In genomic region chr7:12635830-12636229, GRCh38 we compare ENCODE assay signal across 9 cellular contexts. TPM values are rescaled to one million over a fixed set of nuclear protein-coding genes. Genes with fewer than 3 reads are reported as not detected.
A peak's percentile ranks its signal among the peaks of the same experiment; 100 is the strongest.
DNase-seq lines count a peak whose midpoint lies in the region; ATAC-seq, FAIRE-seq and TF ChIP-seq lines count a peak whose summit lies in the region.
"Had no signal": no experiment of that assay in that cellular context is flagged by ENCODE, and none has a peak within 500 bp of the region (broad histone marks: within the 10 kb centered on the region; RNA-seq: fewer than 3 reads in every experiment).

No MANE protein-coding gene starts in this region.

- no peak for FAIRE-seq in H1 (lab: Jason Lieb, UNC)
- FAIRE-seq: endothelial cell of umbilical vein had no signal

- no peak overlapping the region for H2BK5ac ChIP-seq in H1 (ENCODE audit: low read depth, low read length)

- no peak overlapping the region for H2AK5ac ChIP-seq in H1 (ENCODE audit: low read depth, low read length)

- H3K9ac ChIP-seq in H1 (replicated peaks in 1 of 4; ENCODE audit: extremely low read depth in 1 of 4, low read depth in 3 of 4, low read length in 3 of 4): no peak overlapping the region; a peak in 1 of 7 replicates

- DNase-seq in EL (peak; percentile 58), GM20000 (ENCODE audit: low spot score) (peak; percentile 7), H1 (ENCODE audit: low read depth in 1 of 2, low spot score in 2 of 2) (no peak), esophagus muscularis mucosa (ENCODE audit: extremely low spot score) (no peak), sigmoid colon (no peak), stomach (no peak)
- DNase-seq in activated CD8-positive, alpha-beta memory T cell treated with anti-CD3 and anti-CD28 coated beads, Interleukin-2, amount 50 U/mL, for 48 hours: no peak

- CTCF ChIA-PET in H1 (lab: Charles Lee; ENCODE audit: partially characterized antibody): interaction anchor here (0.7 to 4.5 kb wide), 10 partner anchors 9 to 626 kb away, joined by 3 to 21 read pairs (median 4); partner anchors contain the start of gene ARL4A

- no peak overlapping the region for H4K5ac ChIP-seq in H1 (ENCODE audit: insufficient read length, low read depth, low read length)

- H2BK20ac ChIP-seq in H1 (ENCODE audit: low read length): no peak overlapping the region

- WGBS in H1 (ENCODE audit: extremely low coverage in 1 of 2, insufficient coverage in 1 of 2, insufficient read length in 1 of 2, insufficient replicate concordance in 2 of 2, low coverage in 1 of 2, low lambda C conversion rate in 2 of 2, missing lambda C conversion rate in 1 of 2), 2 experiments: 87% methylated on average over 6 of the region's 6 CpGs; no CpG with 5 or more reads in 1 of the 2 experiments
- WGBS in esophagus muscularis mucosa: 71% methylated on average over 6 of the region's 6 CpGs
- WGBS in sigmoid colon, 2 donors: 8 to 26% methylated on average over 6 of the region's 6 CpGs
- WGBS in stomach, 5 donors: 20 to 46% (median 31%) methylated on average over 6 of the region's 6 CpGs

- H3K9me3 ChIP-seq in H1 (ENCODE audit: insufficient read depth in 2 of 2, low read depth in 1 of 2, low read length in 1 of 2): no peaks in the 10 kb centered on the region
- H3K9me3 ChIP-seq in esophagus muscularis mucosa: no peaks in the 10 kb centered on the region
- H3K9me3 ChIP-seq in sigmoid colon: no peaks in the 10 kb centered on the region
- H3K9me3 ChIP-seq in stomach: no peaks in the 10 kb centered on the region

- no peak overlapping the region for H3K4ac ChIP-seq in H1 (replicated peaks; ENCODE audit: insufficient read length, low read depth, low read length)

- no peak overlapping the region for H4K8ac ChIP-seq in H1 (ENCODE audit: extremely low read depth, insufficient read depth, low read length)

- H3K4me1 ChIP-seq in H1 (replicated peaks in 1 of 4; ENCODE audit: control insufficient read depth in 3 of 4, insufficient read depth in 4 of 4, low read length in 3 of 4) (no peaks in the 10 kb centered on the region), esophagus muscularis mucosa (peaks cover 0 to 27% (median 17%) of the 10 kb centered on the region in 4 donors), sigmoid colon (peaks cover 0 to 29% (median 5%) of the 10 kb centered on the region in 4 donors), stomach (peaks cover 12 to 23% (median 16%) of the 10 kb centered on the region in 4 donors)

- no peak overlapping the region for H3K27ac ChIP-seq in H1 (ENCODE audit: low read depth, low read length)
- H3K27ac ChIP-seq in esophagus muscularis mucosa (replicated peaks in 1 of 4): no peak overlapping the region
- no peak overlapping the region for H3K27ac ChIP-seq in sigmoid colon
- H3K27ac ChIP-seq in stomach: no peak overlapping the region

- no peak overlapping the region for H3K56ac ChIP-seq in H1 (replicated peaks; ENCODE audit: insufficient read length, low read depth, low read length)

- no peak overlapping the region for H3K23ac ChIP-seq in H1 (ENCODE audit: insufficient read length)

- no peaks in the 10 kb centered on the region for H3K27me3 ChIP-seq in H1 (replicated peaks in 1 of 4; ENCODE audit: control insufficient read depth in 3 of 4, extremely low read depth in 1 of 4, insufficient read depth in 3 of 4, low read length in 3 of 4)
- H3K27me3 ChIP-seq in esophagus muscularis mucosa: no peaks in the 10 kb centered on the region
- H3K27me3 ChIP-seq in sigmoid colon: no peaks in the 10 kb centered on the region
- H3K27me3 ChIP-seq in stomach: no peaks in the 10 kb centered on the region

- TF ChIP-seq RAD21 in H1 (IDR thresholded peaks at IDR 0.05 in 1 of 2, conservative IDR thresholded peaks at IDR 0.05 in 1 of 2; ENCODE audit: low read depth in 2 of 2, low read length in 2 of 2): no peak

- POLR2A ChIA-PET in H1 (lab: Charles Lee; ENCODE audit: partially characterized antibody): no interaction called here

- H3K18ac ChIP-seq in H1 (ENCODE audit: extremely low read depth, low read length): no peak overlapping the region

- H3K4me3 ChIP-seq in H1 (ENCODE audit: extremely low read depth in 1 of 4, insufficient read depth in 2 of 4, low read depth in 3 of 4, low read length in 4 of 4): no peak overlapping the region
- peak overlapping the region in 1 of 4 donors; percentile 6 for H3K4me3 ChIP-seq in esophagus muscularis mucosa
- no peak overlapping the region for H3K4me3 ChIP-seq in sigmoid colon
- peak overlapping the region in 2 of 4 donors; percentile 15 to 24 for H3K4me3 ChIP-seq in stomach

- no peaks in the 10 kb centered on the region for H4K20me1 ChIP-seq in H1 (replicated peaks in 1 of 2; ENCODE audit: control insufficient read depth in 1 of 2, insufficient read depth in 2 of 2, low read length in 2 of 2)

- TF ChIP-seq POLR2A in H1 (IDR thresholded peaks at IDR 0.05; ENCODE audit: control extremely low read depth in 1 of 2, low read depth in 2 of 2, low read length in 2 of 2) (no peak), esophagus muscularis mucosa (IDR thresholded peaks at IDR 0.05; ENCODE audit: low read depth) (no peak), sigmoid colon (IDR thresholded peaks at IDR 0.05) (no peak), stomach (IDR thresholded peaks at IDR 0.05) (no peak)

- H3K36me3 ChIP-seq in H1 (ENCODE audit: control insufficient read depth in 2 of 4, insufficient read depth in 4 of 4, low read length in 3 of 4) (no peaks in the 10 kb centered on the region), esophagus muscularis mucosa (no peaks in the 10 kb centered on the region), sigmoid colon (no peaks in the 10 kb centered on the region), stomach (no peaks in the 10 kb centered on the region)

- H3K14ac ChIP-seq in H1 (ENCODE audit: insufficient read length): no peak overlapping the region

- no peak overlapping the region for H3K4me2 ChIP-seq in H1 (ENCODE audit: insufficient read depth in 1 of 2, low read depth in 2 of 2, low read length in 2 of 2)

- ATAC-seq in HG03558 (IDR thresholded peaks at IDR 0.05; ENCODE audit: extremely low read depth, unreplicated experiment): peak; percentile 55

- TF ChIP-seq EP300 in H1 (IDR thresholded peaks at IDR 0.05; ENCODE audit: borderline replicate concordance in 1 of 2, low read depth in 2 of 2, low read length in 2 of 2) (no peak), esophagus muscularis mucosa (IDR thresholded peaks at IDR 0.05) (no peak), sigmoid colon (IDR thresholded peaks at IDR 0.05) (no peak), stomach (IDR thresholded peaks at IDR 0.05) (no peak)

- H2BK15ac ChIP-seq in H1 (ENCODE audit: low read length): no peak overlapping the region

- no peaks in the 10 kb centered on the region for H3K23me2 ChIP-seq in H1 (ENCODE audit: low read depth, low read length)

- H2BK12ac ChIP-seq in H1 (ENCODE audit: low read depth, low read length): no peak overlapping the region

- intact Hi-C loops in esophagus muscularis mucosa (cut with DNase I): no loop called here
- intact Hi-C loops in sigmoid colon (cut with DNase I): loop anchor here (10.0 kb wide), 1 partner anchor 101 kb away; no protein-coding TSS in a partner anchor
- intact Hi-C loops in stomach (cut with DNase I; ENCODE audit: low total_unique reads): no loop called here

- H2AFZ ChIP-seq in H1 (ENCODE audit: low read length): peak overlapping the region; percentile 68; the same call in 1 of the 2 replicates

- no peaks in the 10 kb centered on the region for H3K79me1 ChIP-seq in H1 (ENCODE audit: low read depth, low read length)

- H4K91ac ChIP-seq in H1 (replicated peaks; ENCODE audit: insufficient read length, low read length): no peak overlapping the region

- H3K79me2 ChIP-seq in H1 (ENCODE audit: control insufficient read depth in 1 of 2, insufficient read depth in 2 of 2, low read length in 2 of 2): no peaks in the 10 kb centered on the region

- no peak overlapping the region for H2BK120ac ChIP-seq in H1 (replicated peaks; ENCODE audit: low read depth, low read length)

- no peak for TF ChIP-seq CTCF in GM20000 (IDR thresholded peaks at IDR 0.05; ENCODE audit: extremely low read depth, missing control alignments)
- no peak for TF ChIP-seq CTCF in H1 (IDR thresholded peaks at IDR 0.05; ENCODE audit: control extremely low read depth in 1 of 3, insufficient read depth in 1 of 3, low read depth in 1 of 3, low read length in 3 of 3)
- TF ChIP-seq CTCF in esophagus muscularis mucosa (IDR thresholded peaks at IDR 0.05): no peak
- TF ChIP-seq CTCF in sigmoid colon (IDR thresholded peaks at IDR 0.05): no peak
- no peak for TF ChIP-seq CTCF in stomach (IDR thresholded peaks at IDR 0.05)

TF ChIP-seq in H1, 55 proteins besides CTCF, POLR2A, EP300 and RAD21 (continues in another document):
- TF ChIP-seq SP1 (IDR thresholded peaks at IDR 0.05; ENCODE audit: low read depth, low read length) (no peak), ATF3 (IDR thresholded peaks at IDR 0.05; ENCODE audit: insufficient read depth, low read depth, low read length) (no peak), HDAC2 (IDR thresholded peaks at IDR 0.05; ENCODE audit: borderline replicate concordance in 1 of 2, low read depth in 2 of 2, low read length in 2 of 2) (no peak), EZH2 (IDR thresholded peaks at IDR 0.05; ENCODE audit: low read depth, low read length, severe bottlenecking) (no peak), EGR1 (IDR thresholded peaks at IDR 0.05; ENCODE audit: borderline replicate concordance, low read depth, low read length) (no peak), GTF2F1 (IDR thresholded peaks at IDR 0.05; ENCODE audit: borderline replicate concordance, low read depth, low read length) (no peak), RFX5 (IDR thresholded peaks at IDR 0.05; ENCODE audit: borderline replicate concordance, low read depth, low read length) (no peak), NRF1 (IDR thresholded peaks at IDR 0.05; ENCODE audit: low read depth, low read length) (no peak)

RNA-seq across cellular contexts. Expression of gene ARL4A, which starts 51.6 kb away (rescaled TPM):
- total RNA-seq in H1 (2021; fragmentation: NEBNext Ultra II Directional; extraction: Animal tissue kit (Norgen Biotek cat#: 25700)): 29.2 and 31.5 TPM in 2 replicates
- polyA plus RNA-seq in H1 (2011; rRNA removed) (7.2 and 14.5 TPM in 2 replicates), sigmoid colon (100 to 1,000 TPM in 1 of 3 donors, 10 to 100 TPM in 2; 60.7 to 124 (median 98.5) TPM), stomach (10 to 100 TPM; 25.4 to 46.5 (median 37.3) TPM)
- 17.1 TPM for polyA plus RNA-seq in H1 (2011; cell fraction: cytosol; rRNA removed)
- 3.7 TPM for polyA plus RNA-seq in H1 (2011; cell fraction: nucleus; rRNA removed)
- 19.7 to 40.3 TPM (median 22.8 TPM) in 4 replicates for polyA plus RNA-seq in H1 (2012, experiment 1 of 2)
- 5.4 TPM for polyA plus RNA-seq in H1 (2012, experiment 2 of 2)
- 33.9 TPM for polyA plus RNA-seq in H1 (2013, experiment 1 of 2)
- polyA plus RNA-seq in H1 (2013, experiment 2 of 2): 34.8 TPM
- polyA minus RNA-seq in H1 (2011; rRNA and poly(A)+ RNA removed): 11.7 and 12.4 TPM in 2 replicates
- 11.4 TPM for polyA minus RNA-seq in H1 (2011; cell fraction: cytosol; rRNA and poly(A)+ RNA removed)
- polyA minus RNA-seq in H1 (2011; cell fraction: nucleus; rRNA and poly(A)+ RNA removed): 20.7 TPM
- total RNA-seq in esophagus muscularis mucosa (10 to 100 TPM; 34.9 to 62.3 (median 52.4) TPM), sigmoid colon (10 to 100 TPM; 33.2 to 42.8 (median 35.7) TPM), stomach (10 to 100 TPM in 4 of 5 donors, 1 to 10 TPM in 1; 1.2 to 55.4 (median 17.4) TPM)

Comparison
In these comparisons a context has a peak if more than half of its experiments do, and no peak if none do; other contexts are left out.
1. DNase-seq: peak in EL (single experiment) and GM20000 (single experiment); none in H1 (0 of 2), esophagus muscularis mucosa (single experiment), activated CD8-positive, alpha-beta memory T cell treated with anti-CD3 and anti-CD28 coated beads, Interleukin-2, amount 50 U/mL, for 48 hours (single experiment), sigmoid colon (single experiment) and stomach (single experiment).